In genomic region chr14:46717211-46717610, GRCh38 we compare ENCODE assay signal across 13 cellular contexts.
"Had no signal": no experiment of that assay in that cellular context is flagged by ENCODE, and none has a peak within 500 bp of the region (broad histone marks: within the 10 kb centered on the region; RNA-seq: fewer than 3 reads in every experiment).

No MANE protein-coding gene starts in this region.

- H3K4me1 Mint-ChIP-seq: activated T-helper 17 cell treated with anti-CD3 and anti-CD28 coated beads, Interleukin-2, amount 50 U/mL, for 72 hours; memory B cell had no signal

- H3K79me2 ChIP-seq: hepatocyte had no signal

- H3K27me3 ChIP-seq: hepatocyte, upper lobe of left lung had no signal

- H3K4me2 ChIP-seq: hepatocyte had no signal

- H3K36me3 ChIP-seq: upper lobe of left lung had no signal

- H3K27me3 Mint-ChIP-seq: activated T-helper 17 cell treated with anti-CD3 and anti-CD28 coated beads, Interleukin-2, amount 50 U/mL, for 72 hours; memory B cell; stimulated activated naive CD8-positive, alpha-beta T cell treated with anti-CD3 and anti-CD28 coated beads, Interleukin-15, Interleukin-2, amounts not matched to agents 100 ng/mL and 50 ng/mL, for 24 hours had no signal

- H3K27ac ChIP-seq: hepatocyte, upper lobe of left lung had no signal

- H3K4me1 ChIP-seq: upper lobe of left lung had no signal

- DNase-seq: activated naive CD4-positive, alpha-beta T cell treated with Interleukin-2 at 50 U/mL for 16 hours; aorta; kidney; left ventricle myocardium superior; T-helper 2 cell; upper lobe of left lung had no signal

- ATAC-seq: activated CD4-positive, CD25-positive, alpha-beta regulatory T cell treated with anti-CD3 and anti-CD28 coated beads, Interleukin-2, amount 50 U/mL, for 24 hours; activated T-helper 17 cell treated with anti-CD3 and anti-CD28 coated beads, Interleukin-2, amount 50 U/mL, for 72 hours; esophagus mucosa; left ventricle myocardium superior; sciatic nerve had no signal

- H3K36me3 Mint-ChIP-seq: memory B cell had no signal

- H3K4me3 Mint-ChIP-seq: activated T-helper 17 cell treated with anti-CD3 and anti-CD28 coated beads, Interleukin-2, amount 50 U/mL, for 72 hours; memory B cell; stimulated activated naive CD8-positive, alpha-beta T cell treated with anti-CD3 and anti-CD28 coated beads, Interleukin-15, Interleukin-2, amounts not matched to agents 100 ng/mL and 50 ng/mL, for 24 hours had no signal

- H3K4me3 ChIP-seq: hepatocyte, upper lobe of left lung had no signal

- H3K27ac Mint-ChIP-seq: activated T-helper 17 cell treated with anti-CD3 and anti-CD28 coated beads, Interleukin-2, amount 50 U/mL, for 72 hours; memory B cell; stimulated activated naive CD8-positive, alpha-beta T cell treated with anti-CD3 and anti-CD28 coated beads, Interleukin-15, Interleukin-2, amounts not matched to agents 100 ng/mL and 50 ng/mL, for 24 hours had no signal
